ENCODE assay signal across 26 cellular contexts in genomic region chr4:152655272-152656129, GRCh38. TPM values are rescaled to one million over a fixed set of nuclear protein-coding genes. Genes with fewer than 3 reads are reported as not detected.
A peak's percentile ranks its signal among the peaks of the same experiment; 100 is the strongest.
DNase-seq lines count a peak whose midpoint lies in the region; ATAC-seq, FAIRE-seq and TF ChIP-seq lines count a peak whose summit lies in the region.
"Had no signal": no experiment of that assay in that cellular context is flagged by ENCODE, and none has a peak within 500 bp of the region (broad histone marks: within the 10 kb centered on the region; RNA-seq: fewer than 3 reads in every experiment).

No MANE protein-coding gene starts in this region.

- H3K4me3 ChIP-seq in heart left ventricle (no peak overlapping the region), H1 (ENCODE audit: extremely low read depth in 1 of 4, insufficient read depth in 2 of 4, low read depth in 3 of 4, low read length in 4 of 4) (no peak overlapping the region), upper lobe of right lung (no peak overlapping the region)
- H3K4me3 ChIP-seq: A549, HAP-1, lower lobe of right lung, neural progenitor cell, sigmoid colon had no signal

- no peak overlapping the region for H3K27ac ChIP-seq in heart left ventricle
- H3K27ac ChIP-seq in H1 (ENCODE audit: low read depth, low read length): no peak overlapping the region
- no peak overlapping the region for H3K27ac ChIP-seq in upper lobe of right lung
- no peak overlapping the region for H3K27ac ChIP-seq in substantia nigra (ENCODE audit: low read depth, low read length, poor library complexity, severe bottlenecking)
- H3K27ac ChIP-seq: A549, lower lobe of right lung, neural progenitor cell, sigmoid colon had no signal

- peaks cover 11% of the 10 kb centered on the region for H3K9me3 Mint-ChIP-seq in memory B cell

- no peak for FAIRE-seq in H1 (lab: Jason Lieb, UNC)
- FAIRE-seq: A549, endometrium, GM19239 had no signal

- 0 out of 2 replicates have a peak overlapping the region, but pooled peaks have one; percentile 13 for H2BK5ac ChIP-seq in H1 (ENCODE audit: low read depth, low read length)

- no peak overlapping the region for H2BK20ac ChIP-seq in H1 (ENCODE audit: low read length)

- peak overlapping the region; percentile 73 for H4K8ac ChIP-seq in H1 (ENCODE audit: extremely low read depth, insufficient read depth, low read length)

- H3K4me2 ChIP-seq in H1 (ENCODE audit: insufficient read depth in 1 of 2, low read depth in 2 of 2, low read length in 2 of 2): no peak overlapping the region
- H3K4me2 ChIP-seq: A549, neural progenitor cell had no signal

- H3K36me3 Mint-ChIP-seq in memory B cell: peaks cover 51% of the 10 kb centered on the region

- no peak overlapping the region for H4K5ac ChIP-seq in H1 (ENCODE audit: insufficient read length, low read depth, low read length)

- peaks cover 0 to 3% (median 0%) of the 10 kb centered on the region in 9 donors for H3K36me3 ChIP-seq in heart left ventricle
- H3K36me3 ChIP-seq in H1 (ENCODE audit: control insufficient read depth in 2 of 4, insufficient read depth in 4 of 4, low read length in 3 of 4): no peaks in the 10 kb centered on the region
- no peaks in the 10 kb centered on the region for H3K36me3 ChIP-seq in upper lobe of right lung
- H3K36me3 ChIP-seq: HAP-1, lower lobe of right lung, neural progenitor cell, sigmoid colon had no signal

- peak overlapping the region; percentile 74 for H2AFZ ChIP-seq in H1 (ENCODE audit: low read length)
- H2AFZ ChIP-seq: neural progenitor cell had no signal

- intact Hi-C loops in heart left ventricle (cut with DNase I) (no loop called here), cardiac septum (cut with DNase I) (no loop called here), upper lobe of right lung (cut with DNase I) (no loop called here)

- no peak overlapping the region for H2AK5ac ChIP-seq in H1 (ENCODE audit: low read depth, low read length)

- no peak for TF ChIP-seq POLR2A in heart left ventricle (IDR thresholded peaks at IDR 0.05)
- TF ChIP-seq POLR2A in H1 (IDR thresholded peaks at IDR 0.05; ENCODE audit: control extremely low read depth in 1 of 2, low read depth in 2 of 2, low read length in 2 of 2): no peak

- H3K4me1 ChIP-seq in heart left ventricle: peaks cover 0 to 10% (median 0%) of the 10 kb centered on the region in 12 donors
- peaks cover 3 to 9% (median 5%) of the 10 kb centered on the region in 4 experiments for H3K4me1 ChIP-seq in H1 (replicated peaks in 1 of 4; ENCODE audit: control insufficient read depth in 3 of 4, insufficient read depth in 4 of 4, low read length in 3 of 4)
- H3K4me1 ChIP-seq in upper lobe of right lung: no peaks in the 10 kb centered on the region
- H3K4me1 ChIP-seq: A549, HAP-1, lower lobe of right lung, neural progenitor cell, sigmoid colon had no signal

- no peak overlapping the region for H3K4me3 Mint-ChIP-seq in memory B cell
- H3K4me3 Mint-ChIP-seq: neural progenitor cell had no signal

- peak overlapping the region; percentile 13; the same call in 1 of the 2 replicates for H3K18ac ChIP-seq in H1 (ENCODE audit: extremely low read depth, low read length)

- peak overlapping the region; percentile 33 for H2BK120ac ChIP-seq in H1 (replicated peaks; ENCODE audit: low read depth, low read length)

- no peaks in the 10 kb centered on the region for H3K79me2 ChIP-seq in H1 (ENCODE audit: control insufficient read depth in 1 of 2, insufficient read depth in 2 of 2, low read length in 2 of 2)

- H2BK15ac ChIP-seq in H1 (ENCODE audit: low read length): peak overlapping the region; percentile 90; the same call in 1 of the 2 replicates

- no peaks in the 10 kb centered on the region for H4K20me1 ChIP-seq in H1 (replicated peaks in 1 of 2; ENCODE audit: control insufficient read depth in 1 of 2, insufficient read depth in 2 of 2, low read length in 2 of 2)

- H2BK12ac ChIP-seq in H1 (ENCODE audit: low read depth, low read length): peak overlapping the region; percentile 86; the same call in 1 of the 2 replicates

- no peak overlapping the region for H3K23ac ChIP-seq in H1 (ENCODE audit: insufficient read length)

- peaks cover 35% of the 10 kb centered on the region for H3K4me1 Mint-ChIP-seq in memory B cell
- H3K4me1 Mint-ChIP-seq: neural progenitor cell had no signal

- WGBS in heart left ventricle, 4 donors: 69 to 84% (median 72%) methylated on average over 4 to 7 of the region's 7 CpGs
- WGBS in H1 (ENCODE audit: extremely low coverage in 1 of 2, insufficient coverage in 1 of 2, insufficient read length in 1 of 2, insufficient replicate concordance in 2 of 2, low coverage in 1 of 2, low lambda C conversion rate in 2 of 2, missing lambda C conversion rate in 1 of 2), 2 experiments: 83% methylated on average over 7 of the region's 7 CpGs; no CpG with 5 or more reads in 1 of the 2 experiments

- H4K91ac ChIP-seq in H1 (replicated peaks; ENCODE audit: insufficient read length, low read length): peak overlapping the region; percentile 89

- TF ChIP-seq RAD21 in H1 (IDR thresholded peaks at IDR 0.05 in 1 of 2, conservative IDR thresholded peaks at IDR 0.05 in 1 of 2; ENCODE audit: low read depth in 2 of 2, low read length in 2 of 2): no peak

- TF ChIP-seq CTCF in heart left ventricle (IDR thresholded peaks at IDR 0.05) (no peak), H1 (IDR thresholded peaks at IDR 0.05; ENCODE audit: control extremely low read depth in 1 of 3, insufficient read depth in 1 of 3, low read depth in 1 of 3, low read length in 3 of 3) (no peak), upper lobe of right lung (IDR thresholded peaks at IDR 0.05) (no peak)

- H3K79me1 ChIP-seq in H1 (ENCODE audit: low read depth, low read length): no peaks in the 10 kb centered on the region

- no peak overlapping the region for H3K14ac ChIP-seq in H1 (ENCODE audit: insufficient read length)

- H3K27me3 Mint-ChIP-seq in memory B cell: no peaks in the 10 kb centered on the region

- DNase-seq in heart left ventricle: no peak
- DNase-seq in cardiac septum (ENCODE audit: low spot score): no peak
- DNase-seq in H1 (ENCODE audit: low read depth in 1 of 2, low spot score in 2 of 2): no peak
- DNase-seq in memory B cell (ENCODE audit: low spot score in 2 of 2): no peak
- no peak for DNase-seq in upper lobe of right lung
- DNase-seq in substantia nigra (lab: John Stamatoyannopoulos, UW): no peak
- no peak for DNase-seq in T-helper 1 cell
- DNase-seq in SK-N-DZ (ENCODE audit: low spot score): no peak
- DNase-seq: activated CD4-positive, alpha-beta T cell treated with anti-CD3 and anti-CD28 coated beads for 48 hours; activated CD8-positive, alpha-beta memory T cell treated with anti-CD3 and anti-CD28 coated beads for 24 hours; activated effector memory CD4-positive, alpha-beta T cell treated with Interleukin-2 at 50 U/mL for 16 hours; AML-193; cerebellar nuclear complex; DMS153; lower lobe of right lung; NCI-H1436 treated with DMSO at 0.1 percent for 48 hours; NCI-H446; sigmoid colon; stimulated activated CD4-positive, alpha-beta T cell treated with anti-CD3 and anti-CD28 coated beads, Interleukin-15, amount 100 ng/mL, for 24 hours; stimulated activated naive CD4-positive, alpha-beta T cell had no signal

- H3K27me3 ChIP-seq in heart left ventricle: no peaks in the 10 kb centered on the region
- H3K27me3 ChIP-seq in H1 (replicated peaks in 1 of 4; ENCODE audit: control insufficient read depth in 3 of 4, extremely low read depth in 1 of 4, insufficient read depth in 3 of 4, low read length in 3 of 4): no peaks in the 10 kb centered on the region
- no peaks in the 10 kb centered on the region for H3K27me3 ChIP-seq in upper lobe of right lung
- H3K27me3 ChIP-seq: neural progenitor cell, sigmoid colon had no signal

- H3K4ac ChIP-seq in H1 (replicated peaks; ENCODE audit: insufficient read length, low read depth, low read length): peak overlapping the region; percentile 53

- H3K56ac ChIP-seq in H1 (replicated peaks; ENCODE audit: insufficient read length, low read depth, low read length): no peak overlapping the region

- TF ChIP-seq EP300 in H1 (IDR thresholded peaks at IDR 0.05; ENCODE audit: borderline replicate concordance in 1 of 2, low read depth in 2 of 2, low read length in 2 of 2): no peak

- ATAC-seq in heart left ventricle (peak; percentile 29 to 88 (median 74)), memory B cell (ENCODE audit: low read depth) (no peak), upper lobe of right lung (peak; percentile 31)
- ATAC-seq: A549 had no signal

- no peak overlapping the region for H3K9ac ChIP-seq in H1 (replicated peaks in 1 of 4; ENCODE audit: extremely low read depth in 1 of 4, low read depth in 3 of 4, low read length in 3 of 4)
- H3K9ac ChIP-seq: neural progenitor cell had no signal

- CTCF ChIA-PET in H1 (lab: Charles Lee; ENCODE audit: partially characterized antibody): interaction anchor here (0.6 to 2.8 kb wide), 6 partner anchors 11 to 828 kb away, joined by 3 to 14 read pairs (median 4); no protein-coding TSS in a partner anchor

- POLR2A ChIA-PET in H1 (lab: Charles Lee; ENCODE audit: partially characterized antibody): no interaction called here

- no peaks in the 10 kb centered on the region for H3K23me2 ChIP-seq in H1 (ENCODE audit: low read depth, low read length)

- H3K27ac Mint-ChIP-seq in memory B cell: peak overlapping the region; percentile 67
- H3K27ac Mint-ChIP-seq: neural progenitor cell had no signal

- H3K9me3 ChIP-seq in heart left ventricle: peaks cover 0 to 35% (median 22%) of the 10 kb centered on the region in 12 donors
- peaks cover 5 to 8% of the 10 kb centered on the region in 2 experiments; a peak in 3 of 4 replicates for H3K9me3 ChIP-seq in H1 (ENCODE audit: insufficient read depth in 2 of 2, low read depth in 1 of 2, low read length in 1 of 2)
- H3K9me3 ChIP-seq in upper lobe of right lung: peaks cover 16% of the 10 kb centered on the region
- H3K9me3 ChIP-seq: HAP-1 had no signal

TF ChIP-seq in H1, 55 proteins besides CTCF, POLR2A, EP300 and RAD21:
- no peak for TF ChIP-seq POLR2AphosphoS5 (IDR thresholded peaks at IDR 0.05; ENCODE audit: low read depth, low read length)
- no peak for TF ChIP-seq CREB1 (IDR thresholded peaks at IDR 0.05)
- no peak for TF ChIP-seq SAP30 (IDR thresholded peaks at IDR 0.05; ENCODE audit: insufficient read depth, insufficient replicate concordance, low read length)
TF ChIP-seq in H1: peak in this region for 0.

RNA-seq across cellular contexts. Expression of gene TMEM154, which starts 24.3 kb away (rescaled TPM):
- total RNA-seq in heart left ventricle (1 to 10 TPM; 1.2 to 8.0 (median 1.8) TPM), cardiac septum (1.6 TPM), upper lobe of right lung (12.7 TPM)
- polyA plus RNA-seq in heart left ventricle (under 1 TPM; 0.27 to 0.37 TPM), H1 (2011; rRNA removed) (0.22 and 0.33 TPM in 2 replicates)
- 1.2 and 1.5 TPM in 2 replicates for total RNA-seq in H1 (2021; fragmentation: NEBNext Ultra II Directional; extraction: Animal tissue kit (Norgen Biotek cat#: 25700))
- 0.27 TPM for polyA plus RNA-seq in H1 (2011; cell fraction: cytosol; rRNA removed)
- polyA plus RNA-seq in H1 (2011; cell fraction: nucleus; rRNA removed): 0.31 TPM
- 0.18 to 0.99 TPM (median 0.69 TPM) in 4 replicates for polyA plus RNA-seq in H1 (2012, experiment 1 of 2)
- 0.03 TPM for polyA plus RNA-seq in H1 (2012, experiment 2 of 2)
- 1.1 TPM for polyA plus RNA-seq in H1 (2013, experiment 1 of 2)
- 1.9 TPM for polyA plus RNA-seq in H1 (2013, experiment 2 of 2)
- polyA minus RNA-seq in H1 (2011; rRNA and poly(A)+ RNA removed): 0.85 and 1.0 TPM in 2 replicates
- not detected for polyA minus RNA-seq in H1 (2011; cell fraction: cytosol; rRNA and poly(A)+ RNA removed)
- 1.9 TPM for polyA minus RNA-seq in H1 (2011; cell fraction: nucleus; rRNA and poly(A)+ RNA removed)
- not detected in 2 replicates for polyA plus RNA-seq in SK-N-DZ (2014; cell fraction: cytosol; rRNA removed)
- polyA plus RNA-seq in SK-N-DZ (2014; cell fraction: nucleus; rRNA removed): not detected in 2 replicates
- total RNA-seq: G401 had no signal
